35 cellular contexts compared by ENCODE assay signal in genomic region chr20:16945619-16946018, GRCh38.
"Had no signal": no experiment of that assay in that cellular context is flagged by ENCODE, and none has a peak within 500 bp of the region (broad histone marks: within the 10 kb centered on the region; RNA-seq: fewer than 3 reads in every experiment).

No MANE protein-coding gene starts in this region.

- DNase-seq: activated B cell treated with CpG ODN at 0.5 μM for 24 hours; activated CD4-positive, alpha-beta memory T cell treated with anti-CD3 and anti-CD28 coated beads for 36 hours; activated CD4-positive, alpha-beta T cell treated with anti-CD3 and anti-CD28 coated beads for 4 hours; activated CD4-positive, alpha-beta T cell treated with anti-CD3 and anti-CD28 coated beads, Interleukin-2, amount 10 ng/mL, durations not matched to agents 24 days and 14 days; activated CD4-positive, alpha-beta T cell treated with anti-CD3 and anti-CD28 coated beads, Interleukin-2, amount 50 U/mL, for 1 hour; activated CD4-positive, alpha-beta T cell treated with anti-CD3 and anti-CD28 coated beads, Interleukin-2, amount 50 U/mL, for 4 hours; activated CD4-positive, CD25-positive, alpha-beta regulatory T cell treated with anti-CD3 and anti-CD28 coated beads, Interleukin-2, amount 50 U/mL, for 72 hours; activated CD8-positive, alpha-beta memory T cell treated with anti-CD3 and anti-CD28 coated beads, Interleukin-2, amount 50 U/mL, for 4 hours; activated CD8-positive, alpha-beta T cell treated with anti-CD3 and anti-CD28 coated beads for 36 hours; activated effector memory CD4-positive, alpha-beta T cell treated with anti-CD3 and anti-CD28 coated beads, Interleukin-2, amount 50 U/mL, for 16 hours; activated gamma-delta T cell treated with Interleukin-2 at 50 U/mL for 16 hours; activated naive CD4-positive, alpha-beta T cell; activated naive CD4-positive, alpha-beta T cell treated with anti-CD3 and anti-CD28 coated beads for 36 hours; activated naive CD4-positive, alpha-beta T cell treated with anti-CD3 and anti-CD28 coated beads, Interleukin-2, amount 50 U/mL, for 16 hours; activated naive CD8-positive, alpha-beta T cell treated with anti-CD3 and anti-CD28 coated beads for 36 hours; activated T-cell treated with anti-CD3 and anti-CD28 coated beads for 4 hours; activated T-cell treated with anti-CD3 and anti-CD28 coated beads, Interleukin-2, amount 50 U/mL, for 1 hour; activated T-cell treated with anti-CD3 and anti-CD28 coated beads, Interleukin-2, amount 50 U/mL, for 4 hours; activated T-cell treated with anti-CD3 and anti-CD28 coated beads, Interleukin-2, amount 50 U/mL, for 72 hours; adrenal gland; amniotic stem cell; aorta; brain microvascular endothelial cell; central memory CD4-positive, alpha-beta T cell; SW 1271; T-helper 1 cell; T-helper 2 cell; T-helper 9 cell had no signal

- H3K9me3 ChIP-seq: adrenal gland, breast epithelium had no signal

- H3K4me3 ChIP-seq: adrenal gland, breast epithelium had no signal

- H3K4me3 Mint-ChIP-seq: activated B cell treated with CpG ODN at 0.5 μM for 24 hours; activated CD4-positive, alpha-beta memory T cell treated with anti-CD3 and anti-CD28 coated beads for 36 hours; activated CD4-positive, alpha-beta T cell treated with anti-CD3 and anti-CD28 coated beads, Interleukin-2, amount 10 ng/mL, durations not matched to agents 24 days and 14 days; activated CD8-positive, alpha-beta T cell treated with anti-CD3 and anti-CD28 coated beads for 36 hours; activated naive CD4-positive, alpha-beta T cell treated with anti-CD3 and anti-CD28 coated beads for 36 hours; activated naive CD8-positive, alpha-beta T cell treated with anti-CD3 and anti-CD28 coated beads for 36 hours; activated T-cell treated with anti-CD3 and anti-CD28 coated beads, Interleukin-2, amount 50 U/mL, for 4 hours; activated T-cell treated with anti-CD3 and anti-CD28 coated beads, Interleukin-2, amount 50 U/mL, for 72 hours; activated T-helper 1 cell treated with anti-CD3 and anti-CD28 coated beads, Interleukin-12 subunit alpha, Interleukin-12 subunit beta, Interleukin-2, Interleukin-4 antibody, amounts not matched to agents 30 ng/mL and 10 ng/mL and 1 ng/mL, durations not matched to agents 14 hours and 24 hours and 36 hours; activated T-helper 17 cell treated with anti-CD3 and anti-CD28 coated beads, Interleukin-2, amount 50 U/mL, for 72 hours; T-helper 1 cell treated with Interleukin-12 subunit alpha and Interleukin-12 subunit beta and Interleukin-4 antibody, amounts not matched to agents 30 μg/mL and 1 μg/mL, for 36 hours; T-helper 2 cell treated with Interferon-gamma antibody and Interleukin-4, amounts not matched to agents 5 μg/mL and 100 μg/mL, for 36 hours had no signal

- ATAC-seq: activated CD8-positive, alpha-beta T cell treated with anti-CD3 and anti-CD28 coated beads for 36 hours; activated naive CD4-positive, alpha-beta T cell treated with anti-CD3 and anti-CD28 coated beads, Interleukin-2, amount 50 U/mL, for 72 hours; activated T-cell treated with anti-CD3 and anti-CD28 coated beads, Interleukin-2, amount 50 U/mL, for 4 hours; activated T-cell treated with anti-CD3 and anti-CD28 coated beads, Interleukin-2, amount 50 U/mL, for 72 hours; activated T-helper 17 cell treated with anti-CD3 and anti-CD28 coated beads, Interleukin-2, amount 50 U/mL, for 72 hours had no signal

- H3K4me1 Mint-ChIP-seq: activated B cell treated with CpG ODN at 0.5 μM for 24 hours; activated CD4-positive, alpha-beta T cell treated with anti-CD3 and anti-CD28 coated beads, Interleukin-2, amount 10 ng/mL, durations not matched to agents 24 days and 14 days; activated naive CD8-positive, alpha-beta T cell treated with anti-CD3 and anti-CD28 coated beads for 36 hours; activated T-helper 17 cell treated with anti-CD3 and anti-CD28 coated beads, Interleukin-2, amount 50 U/mL, for 72 hours had no signal

- H3K27ac Mint-ChIP-seq: activated B cell treated with CpG ODN at 0.5 μM for 24 hours; activated CD4-positive, alpha-beta memory T cell treated with anti-CD3 and anti-CD28 coated beads for 36 hours; activated CD4-positive, alpha-beta T cell treated with anti-CD3 and anti-CD28 coated beads, Interleukin-2, amount 10 ng/mL, durations not matched to agents 24 days and 14 days; activated CD8-positive, alpha-beta T cell treated with anti-CD3 and anti-CD28 coated beads for 36 hours; activated naive CD4-positive, alpha-beta T cell treated with anti-CD3 and anti-CD28 coated beads for 36 hours; activated naive CD4-positive, alpha-beta T cell treated with anti-CD3 and anti-CD28 coated beads, Interleukin-2, amount 50 U/mL, for 72 hours; activated naive CD8-positive, alpha-beta T cell treated with anti-CD3 and anti-CD28 coated beads for 36 hours; activated T-cell treated with anti-CD3 and anti-CD28 coated beads, Interleukin-2, amount 50 U/mL, for 72 hours; activated T-helper 1 cell treated with anti-CD3 and anti-CD28 coated beads, Interleukin-12 subunit alpha, Interleukin-12 subunit beta, Interleukin-2, Interleukin-4 antibody, amounts not matched to agents 30 ng/mL and 10 ng/mL and 1 ng/mL, durations not matched to agents 14 hours and 24 hours and 36 hours; activated T-helper 17 cell treated with anti-CD3 and anti-CD28 coated beads, Interleukin-2, amount 50 U/mL, for 72 hours; T-helper 1 cell treated with Interleukin-12 subunit alpha and Interleukin-12 subunit beta and Interleukin-4 antibody, amounts not matched to agents 30 μg/mL and 1 μg/mL, for 36 hours; T-helper 2 cell treated with Interferon-gamma antibody and Interleukin-4, amounts not matched to agents 5 μg/mL and 100 μg/mL, for 36 hours had no signal

- H3K36me3 ChIP-seq: adrenal gland, brain microvascular endothelial cell, breast epithelium had no signal

- H3K27ac ChIP-seq: adrenal gland, brain microvascular endothelial cell, breast epithelium, VCaP had no signal

- H3K36me3 Mint-ChIP-seq: activated CD4-positive, alpha-beta memory T cell treated with anti-CD3 and anti-CD28 coated beads for 36 hours; activated naive CD4-positive, alpha-beta T cell treated with anti-CD3 and anti-CD28 coated beads, Interleukin-2, amount 50 U/mL, for 72 hours; activated naive CD8-positive, alpha-beta T cell treated with anti-CD3 and anti-CD28 coated beads for 36 hours had no signal

- H3K9me3 Mint-ChIP-seq: activated CD4-positive, alpha-beta T cell treated with anti-CD3 and anti-CD28 coated beads, Interleukin-2, amount 10 ng/mL, durations not matched to agents 24 days and 14 days; activated T-helper 1 cell treated with anti-CD3 and anti-CD28 coated beads, Interleukin-12 subunit alpha, Interleukin-12 subunit beta, Interleukin-2, Interleukin-4 antibody, amounts not matched to agents 30 ng/mL and 10 ng/mL and 1 ng/mL, durations not matched to agents 14 hours and 24 hours and 36 hours had no signal

- H3K27me3 ChIP-seq: adrenal gland, brain microvascular endothelial cell, breast epithelium had no signal

- H3K27me3 Mint-ChIP-seq: activated B cell treated with CpG ODN at 0.5 μM for 24 hours; activated CD4-positive, alpha-beta memory T cell treated with anti-CD3 and anti-CD28 coated beads for 36 hours; activated CD4-positive, alpha-beta T cell treated with anti-CD3 and anti-CD28 coated beads, Interleukin-2, amount 10 ng/mL, durations not matched to agents 24 days and 14 days; activated naive CD8-positive, alpha-beta T cell treated with anti-CD3 and anti-CD28 coated beads for 36 hours had no signal

- H3K4me1 ChIP-seq: adrenal gland, breast epithelium had no signal
